1 cellular context compared by ENCODE assay signal in genomic region chr2:601387-601698, GRCh38.
TF ChIP-seq lines count a peak whose summit lies in the region.

No MANE protein-coding gene starts in this region.

TF ChIP-seq in SK-N-SH treated with all-trans-retinoic acid at 6 μM for 48 hours, 23 proteins besides CTCF, POLR2A, EP300 and RAD21 (continued from another document):
- no peak for TF ChIP-seq ARNTL (CRISPR knock-in tag; IDR thresholded peaks at IDR 0.05; ENCODE audit: borderline replicate concordance, low read depth)
- TF ChIP-seq ZNF565 (CRISPR knock-in tag; conservative IDR thresholded peaks at IDR 0.05; ENCODE audit: low read depth): no peak
- TF ChIP-seq RARB (CRISPR knock-in tag; IDR thresholded peaks at IDR 0.05): no peak
- TF ChIP-seq GLIS3 (CRISPR knock-in tag; IDR thresholded peaks at IDR 0.05): no peak
- TF ChIP-seq SNAI2 (CRISPR knock-in tag; IDR thresholded peaks at IDR 0.05): no peak
- TF ChIP-seq BACH2 (CRISPR knock-in tag; IDR thresholded peaks at IDR 0.05; ENCODE audit: borderline replicate concordance): no peak
- TF ChIP-seq CREB5 (CRISPR knock-in tag; IDR thresholded peaks at IDR 0.05; ENCODE audit: low read depth): no peak
- TF ChIP-seq ESRRG (CRISPR knock-in tag; IDR thresholded peaks at IDR 0.05): no peak
- no peak for TF ChIP-seq PPARA (CRISPR knock-in tag; IDR thresholded peaks at IDR 0.05; ENCODE audit: borderline replicate concordance)
- TF ChIP-seq ZC3H10 (CRISPR knock-in tag; IDR thresholded peaks at IDR 0.05): no peak
- TF ChIP-seq TCF4 (CRISPR knock-in tag; IDR thresholded peaks at IDR 0.05; ENCODE audit: borderline replicate concordance): no peak
- TF ChIP-seq CSRNP3 (CRISPR knock-in tag; IDR thresholded peaks at IDR 0.05): no peak
- TF ChIP-seq TSHZ2 (CRISPR knock-in tag; IDR thresholded peaks at IDR 0.05): no peak
TF ChIP-seq in SK-N-SH treated with all-trans-retinoic acid at 6 μM for 48 hours: peak in this region for 0.
